In the genomic region with DNA sequence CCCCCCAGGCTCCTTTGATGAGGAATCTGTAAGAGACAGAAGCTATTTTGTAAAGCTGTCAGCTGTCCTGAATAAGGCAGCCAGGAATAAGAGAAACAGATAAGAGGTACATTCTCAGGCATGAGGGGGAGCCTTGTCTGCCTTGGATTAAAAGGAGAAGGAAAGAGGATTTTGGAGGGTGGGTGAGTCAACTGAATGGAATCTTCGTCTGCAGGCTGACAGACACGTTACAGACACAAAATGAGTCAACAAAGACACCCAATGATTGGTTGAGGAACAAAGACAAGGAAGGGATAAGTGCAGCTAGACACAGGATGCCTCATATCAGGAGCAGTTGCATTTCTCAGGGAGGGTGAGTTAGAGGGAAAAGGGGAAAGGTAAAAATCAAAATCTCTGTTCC, we compare ENCODE assay signal across 1 cellular context.
TF ChIP-seq lines count a peak whose summit lies in the region.

No MANE protein-coding gene starts in this region.

TF ChIP-seq in SK-N-SH treated with all-trans-retinoic acid at 6 μM for 48 hours, 23 proteins besides CTCF, POLR2A, EP300 and RAD21:
- TF ChIP-seq, protein P1, sequence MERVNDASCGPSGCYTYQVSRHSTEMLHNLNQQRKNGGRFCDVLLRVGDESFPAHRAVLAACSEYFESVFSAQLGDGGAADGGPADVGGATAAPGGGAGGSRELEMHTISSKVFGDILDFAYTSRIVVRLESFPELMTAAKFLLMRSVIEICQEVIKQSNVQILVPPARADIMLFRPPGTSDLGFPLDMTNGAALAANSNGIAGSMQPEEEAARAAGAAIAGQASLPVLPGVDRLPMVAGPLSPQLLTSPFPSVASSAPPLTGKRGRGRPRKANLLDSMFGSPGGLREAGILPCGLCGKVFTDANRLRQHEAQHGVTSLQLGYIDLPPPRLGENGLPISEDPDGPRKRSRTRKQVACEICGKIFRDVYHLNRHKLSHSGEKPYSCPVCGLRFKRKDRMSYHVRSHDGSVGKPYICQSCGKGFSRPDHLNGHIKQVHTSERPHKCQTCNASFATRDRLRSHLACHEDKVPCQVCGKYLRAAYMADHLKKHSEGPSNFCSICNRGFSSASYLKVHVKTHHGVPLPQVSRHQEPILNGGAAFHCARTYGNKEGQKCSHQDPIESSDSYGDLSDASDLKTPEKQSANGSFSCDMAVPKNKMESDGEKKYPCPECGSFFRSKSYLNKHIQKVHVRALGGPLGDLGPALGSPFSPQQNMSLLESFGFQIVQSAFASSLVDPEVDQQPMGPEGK (CRISPR knock-in tag; IDR thresholded peaks at IDR 0.05; ENCODE audit: borderline replicate concordance): no peak
- TF ChIP-seq ZFP3 (CRISPR knock-in tag; IDR thresholded peaks at IDR 0.05) (peak; percentile 35; the same call in 1 of the 2 replicates), ZFP30 (CRISPR knock-in tag; IDR thresholded peaks at IDR 0.05) (no peak), BACH2 (CRISPR knock-in tag; IDR thresholded peaks at IDR 0.05; ENCODE audit: borderline replicate concordance) (no peak), ESRRG (CRISPR knock-in tag; IDR thresholded peaks at IDR 0.05) (no peak), ZNF8 (CRISPR knock-in tag; IDR thresholded peaks at IDR 0.05) (no peak), ISL1 (CRISPR knock-in tag; IDR thresholded peaks at IDR 0.05) (peak; percentile 74)
- TF ChIP-seq, protein P2, sequence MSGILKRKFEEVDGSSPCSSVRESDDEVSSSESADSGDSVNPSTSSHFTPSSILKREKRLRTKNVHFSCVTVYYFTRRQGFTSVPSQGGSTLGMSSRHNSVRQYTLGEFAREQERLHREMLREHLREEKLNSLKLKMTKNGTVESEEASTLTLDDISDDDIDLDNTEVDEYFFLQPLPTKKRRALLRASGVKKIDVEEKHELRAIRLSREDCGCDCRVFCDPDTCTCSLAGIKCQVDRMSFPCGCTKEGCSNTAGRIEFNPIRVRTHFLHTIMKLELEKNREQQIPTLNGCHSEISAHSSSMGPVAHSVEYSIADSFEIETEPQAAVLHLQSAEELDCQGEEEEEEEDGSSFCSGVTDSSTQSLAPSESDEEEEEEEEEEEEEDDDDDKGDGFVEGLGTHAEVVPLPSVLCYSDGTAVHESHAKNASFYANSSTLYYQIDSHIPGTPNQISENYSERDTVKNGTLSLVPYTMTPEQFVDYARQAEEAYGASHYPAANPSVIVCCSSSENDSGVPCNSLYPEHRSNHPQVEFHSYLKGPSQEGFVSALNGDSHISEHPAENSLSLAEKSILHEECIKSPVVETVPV (CRISPR knock-in tag; IDR thresholded peaks at IDR 0.05): no peak
